Comparison of ENCODE assay signal across 23 cellular contexts in genomic region chr1:98824724-98825123, GRCh38.
"Had no signal": no experiment of that assay in that cellular context is flagged by ENCODE, and none has a peak within 500 bp of the region (broad histone marks: within the 10 kb centered on the region; RNA-seq: fewer than 3 reads in every experiment).

No MANE protein-coding gene starts in this region.

- DNase-seq: activated CD4-positive, alpha-beta T cell treated with anti-CD3 and anti-CD28 coated beads for 4 hours; activated CD4-positive, alpha-beta T cell treated with anti-CD3 and anti-CD28 coated beads, Interleukin-2, amount 50 U/mL, for 48 hours; activated CD8-positive, alpha-beta memory T cell treated with anti-CD3 and anti-CD28 coated beads, Interleukin-2, amount 10 ng/mL, durations not matched to agents 7 days and 5 days; activated effector memory CD4-positive, alpha-beta T cell treated with Interleukin-2 at 50 U/mL for 16 hours; activated naive CD4-positive, alpha-beta T cell; activated naive CD8-positive, alpha-beta T cell treated with anti-CD3 and anti-CD28 coated beads, Interleukin-2, amount 50 U/mL, for 24 hours; activated T-cell treated with anti-CD3 and anti-CD28 coated beads, Interleukin-2, amount 50 U/mL, for 24 hours; amniotic stem cell; body of pancreas; central memory CD4-positive, alpha-beta T cell; MM.1S; NCI-H1105; NCI-H1436; NCI-H1694 treated with DMSO at 0.1 percent for 48 hours; NCI-H2029 treated with DMSO at 0.1 percent for 48 hours; NCI-H345; NCI-H510A treated with DMSO at 0.1 percent for 48 hours; NCI-H69; SIG-M5; T-helper 1 cell; WERI-Rb-1 had no signal

- H3K27me3 ChIP-seq: ascending aorta, body of pancreas had no signal

- H3K9me3 ChIP-seq: ascending aorta, body of pancreas had no signal

- H3K27ac ChIP-seq: ascending aorta, body of pancreas, WERI-Rb-1 had no signal

- H3K4me1 ChIP-seq: ascending aorta, body of pancreas had no signal

- H3K4me3 ChIP-seq: ascending aorta, body of pancreas had no signal

- ATAC-seq: activated CD4-positive, CD25-positive, alpha-beta regulatory T cell treated with anti-CD3 and anti-CD28 coated beads, Interleukin-2, amount 50 U/mL, for 24 hours; activated CD8-positive, alpha-beta memory T cell treated with anti-CD3 and anti-CD28 coated beads, Interleukin-2, amount 10 ng/mL, durations not matched to agents 7 days and 5 days; activated naive CD8-positive, alpha-beta T cell treated with anti-CD3 and anti-CD28 coated beads, Interleukin-2, amount 50 U/mL, for 24 hours; body of pancreas had no signal

- H3K36me3 ChIP-seq: ascending aorta, WERI-Rb-1 had no signal
